ENCODE assay signal across 11 cellular contexts in genomic region chr15:38176155-38176554, GRCh38.
A peak's percentile ranks its signal among the peaks of the same experiment; 100 is the strongest.
DNase-seq lines count a peak whose midpoint lies in the region; ATAC-seq, FAIRE-seq and TF ChIP-seq lines count a peak whose summit lies in the region.
"Had no signal": no experiment of that assay in that cellular context is flagged by ENCODE, and none has a peak within 500 bp of the region (broad histone marks: within the 10 kb centered on the region; RNA-seq: fewer than 3 reads in every experiment).

No MANE protein-coding gene starts in this region.

- ATAC-seq in GM19455 (IDR thresholded peaks at IDR 0.05; ENCODE audit: unreplicated experiment) (peak; percentile 85), HG03196 (IDR thresholded peaks at IDR 0.05; ENCODE audit: unreplicated experiment) (peak; percentile 87)
- no peak for ATAC-seq in effector memory CD8-positive, alpha-beta T cell (replicated peaks)

- H3K27me3 ChIP-seq in brain microvascular endothelial cell (replicated peaks), result no peaks in the 10 kb centered on the region
- H3K27me3 ChIP-seq in ascending aorta, result no peaks in the 10 kb centered on the region

- no peak overlapping the region for H3K4me3 Mint-ChIP-seq in effector memory CD8-positive, alpha-beta T cell
- H3K4me3 Mint-ChIP-seq: stimulated activated naive CD8-positive, alpha-beta T cell treated with anti-CD3 and anti-CD28 coated beads, Interleukin-15, Interleukin-2, amounts not matched to agents 100 ng/mL and 50 ng/mL, for 24 hours had no signal

- H3K9ac ChIP-seq in kidney (ENCODE audit: low read length in 2 of 2), result no peak overlapping the region

- DNase-seq in AG10803 (ENCODE audit: low read depth) (peak; percentile 58), brain microvascular endothelial cell (peak; percentile 75), ascending aorta (ENCODE audit: low spot score in 2 of 2) (no peak), kidney (no peak), SK-N-DZ (ENCODE audit: low spot score) (no peak)
- no peak for DNase-seq in effector memory CD8-positive, alpha-beta T cell

- in situ Hi-C loops in brain microvascular endothelial cell (cut with HindIII; ENCODE audit: low pct_ligation_motif_present, low sequenced_read_pairs), result no loop called here

- H3K36me3 Mint-ChIP-seq in effector memory CD8-positive, alpha-beta T cell (ENCODE audit: insufficient read depth), result no peaks in the 10 kb centered on the region

- H3K36me3 ChIP-seq in brain microvascular endothelial cell (replicated peaks) (no peaks in the 10 kb centered on the region), ascending aorta (no peaks in the 10 kb centered on the region), kidney (ENCODE audit: control insufficient read depth in 1 of 2, insufficient read depth in 2 of 2, low read length in 2 of 2) (no peaks in the 10 kb centered on the region)

- H3K27ac Mint-ChIP-seq in effector memory CD8-positive, alpha-beta T cell, result no peak overlapping the region
- H3K27ac Mint-ChIP-seq: stimulated activated naive CD8-positive, alpha-beta T cell treated with anti-CD3 and anti-CD28 coated beads, Interleukin-15, Interleukin-2, amounts not matched to agents 100 ng/mL and 50 ng/mL, for 24 hours had no signal

- no peak overlapping the region for H3K4me3 ChIP-seq in AG10803 (ENCODE audit: low read length)
- no peak overlapping the region for H3K4me3 ChIP-seq in brain microvascular endothelial cell (ENCODE audit: low read depth, low read length)
- H3K4me3 ChIP-seq in ascending aorta, result no peak overlapping the region
- H3K4me3 ChIP-seq in kidney (ENCODE audit: low read length in 2 of 2), result no peak overlapping the region

- H3K9me3 Mint-ChIP-seq in effector memory CD8-positive, alpha-beta T cell, result no peaks in the 10 kb centered on the region
- H3K9me3 Mint-ChIP-seq: stimulated activated naive CD8-positive, alpha-beta T cell treated with anti-CD3 and anti-CD28 coated beads, Interleukin-15, Interleukin-2, amounts not matched to agents 100 ng/mL and 50 ng/mL, for 24 hours had no signal

- H3K27ac ChIP-seq in brain microvascular endothelial cell, result no peak overlapping the region
- no peak overlapping the region for H3K27ac ChIP-seq in ascending aorta
- H3K27ac ChIP-seq in kidney (ENCODE audit: low read depth in 2 of 2, low read length in 2 of 2), result no peak overlapping the region
- H3K27ac ChIP-seq: C4-2B had no signal

- no peak for FAIRE-seq in kidney (lab: Jason Lieb, UNC)
- FAIRE-seq: colon had no signal

- no peak for TF ChIP-seq CTCF in AG10803 (conservative IDR thresholded peaks at IDR 0.05; ENCODE audit: low read length)
- TF ChIP-seq CTCF in brain microvascular endothelial cell (IDR thresholded peaks at IDR 0.05; ENCODE audit: low read depth, low read length, missing control alignments), result no peak
- TF ChIP-seq CTCF in ascending aorta (IDR thresholded peaks at IDR 0.05), result no peak
- no peak for TF ChIP-seq CTCF in kidney (IDR thresholded peaks at IDR 0.05; ENCODE audit: borderline replicate concordance, extremely low read depth, insufficient read depth)

- H3K9me3 ChIP-seq in ascending aorta (no peaks in the 10 kb centered on the region), kidney (ENCODE audit: control insufficient read depth in 1 of 2, low read length in 2 of 2) (no peaks in the 10 kb centered on the region)

- intact Hi-C loops in ascending aorta (cut with DNase I) (no loop called here), kidney (cut with DNase I) (no loop called here)

- H3K4me1 Mint-ChIP-seq in effector memory CD8-positive, alpha-beta T cell (ENCODE audit: low read depth in 2 of 2), result no peaks in the 10 kb centered on the region

- peaks cover 51 to 52% of the 10 kb centered on the region in 2 donors for H3K27me3 Mint-ChIP-seq in effector memory CD8-positive, alpha-beta T cell

- H3K4me1 ChIP-seq in ascending aorta (no peaks in the 10 kb centered on the region), kidney (ENCODE audit: control insufficient read depth in 1 of 2, insufficient read depth in 1 of 2, low read depth in 1 of 2, low read length in 2 of 2) (no peaks in the 10 kb centered on the region)

Comparison
In these comparisons a context has a peak if more than half of its experiments do, and no peak if none do; other contexts are left out.
1. DNase-seq: peak in AG10803 (single experiment) and brain microvascular endothelial cell (single experiment); none in ascending aorta (0 of 2), effector memory CD8-positive, alpha-beta T cell (0 of 3), kidney (single experiment) and SK-N-DZ (single experiment).